ENCODE assay signal across 7 cellular contexts in genomic region chr2:70888389-70888924, GRCh38. TPM values are rescaled to one million over a fixed set of nuclear protein-coding genes. Genes with fewer than 3 reads are reported as not detected.
A peak's percentile ranks its signal among the peaks of the same experiment; 100 is the strongest.
DNase-seq lines count a peak whose midpoint lies in the region; ATAC-seq, FAIRE-seq and TF ChIP-seq lines count a peak whose summit lies in the region.

No MANE protein-coding gene starts in this region.

- DNase-seq in GM10248 (ENCODE audit: extremely low spot score) (peak; percentile 13), NCI-H1417 (lab: John Stamatoyannopoulos, UW) (peak in 2 of 3 experiments; percentile 89 to 92), endothelial cell of umbilical vein (ENCODE audit: low read depth, low spot score) (no peak), pancreas (no peak), NCI-H146 (lab: John Stamatoyannopoulos, UW) (no peak), NK-92 (lab: John Stamatoyannopoulos, UW; ENCODE audit: unreplicated experiment) (no peak)

- no peaks in the 10 kb centered on the region for H3K79me2 ChIP-seq in endothelial cell of umbilical vein (ENCODE audit: control insufficient read depth, insufficient read depth, low read length)

- 9 to 15% methylated on average over 25 to 27 of the region's 27 CpGs for WGBS in pancreas, 2 donors

- H3K27ac ChIP-seq in endothelial cell of umbilical vein (ENCODE audit: insufficient read depth, low read depth, low read length) (no peak overlapping the region), pancreas (no peak overlapping the region)

- H3K4me2 ChIP-seq in endothelial cell of umbilical vein (ENCODE audit: insufficient read depth, low read length) = no peak overlapping the region

- TF ChIP-seq POLR2A in endothelial cell of umbilical vein (IDR thresholded peaks at IDR 0.05; ENCODE audit: low read depth, low read length) = no peak

- H3K9me3 ChIP-seq in endothelial cell of umbilical vein (replicated peaks; ENCODE audit: control insufficient read depth, insufficient read depth, low read length) (no peaks in the 10 kb centered on the region), pancreas (no peaks in the 10 kb centered on the region)

- H3K4me3 ChIP-seq in endothelial cell of umbilical vein (replicated peaks in 1 of 3; ENCODE audit: insufficient read depth in 1 of 3, low read depth in 1 of 3, low read length in 3 of 3) (no peak overlapping the region), pancreas (peak overlapping the region in 3 of 4 donors; percentile 5 to 56 (median 54))

- POLR2A ChIA-PET in GM10248 (lab: Yijun Ruan, JAX) = no interaction called here
- POLR2A ChIA-PET in endothelial cell of umbilical vein (lab: Charles Lee) = no interaction called here

- dilution Hi-C loops in endothelial cell of umbilical vein (cut with MboI; ENCODE audit: extremely low pct_ligation_motif_present, low sequenced_read_pairs) = no loop called here

- CTCF ChIA-PET in GM10248 (lab: Yijun Ruan, JAX) = interaction anchor here (1.5 kb wide), 1 partner anchor 16 kb away, joined by 3 read pairs; no protein-coding TSS in a partner anchor
- CTCF ChIA-PET in endothelial cell of umbilical vein (lab: Charles Lee) = interaction anchor here (0.8 to 1.2 kb wide), 2 partner anchors 17 to 60 kb away, joined by 3 to 5 read pairs; no protein-coding TSS in a partner anchor

- TF ChIP-seq CTCF in GM10248 (IDR thresholded peaks at IDR 0.05; ENCODE audit: control extremely low read depth, extremely low read depth, low read depth, missing control alignments) = no peak
- no peak for TF ChIP-seq CTCF in endothelial cell of umbilical vein (IDR thresholded peaks at IDR 0.05; ENCODE audit: extremely low read depth in 1 of 2, insufficient read depth in 1 of 2, low read depth in 1 of 2, low read length in 2 of 2)
- TF ChIP-seq CTCF in pancreas (IDR thresholded peaks at IDR 0.05) = no peak

- no TSS peak for BruUV-seq in endothelial cell of umbilical vein (replicated peaks; lab: Mats Ljungman, UMichigan)

- H2AFZ ChIP-seq in endothelial cell of umbilical vein (ENCODE audit: low read depth, low read length) = no peak overlapping the region

- peaks cover 83 to 100% of the 10 kb centered on the region in 2 experiments for H3K27me3 ChIP-seq in endothelial cell of umbilical vein (ENCODE audit: control insufficient read depth in 2 of 2, insufficient read depth in 2 of 2, low read length in 2 of 2)
- H3K27me3 ChIP-seq in pancreas = peaks cover 0 to 26% (median 3%) of the 10 kb centered on the region in 4 donors

- H3K4me1 ChIP-seq in endothelial cell of umbilical vein (ENCODE audit: control insufficient read depth, extremely low read depth, insufficient read depth, low read length) = peaks cover 8% of the 10 kb centered on the region
- H3K4me1 ChIP-seq in pancreas = peaks cover 0 to 6% (median 0%) of the 10 kb centered on the region in 3 donors

- H3K36me3 ChIP-seq in endothelial cell of umbilical vein (ENCODE audit: control insufficient read depth in 2 of 2, extremely low read depth in 1 of 2, insufficient read depth in 2 of 2, low read length in 2 of 2) (no peaks in the 10 kb centered on the region), pancreas (no peaks in the 10 kb centered on the region)

- intact Hi-C loops in endothelial cell of umbilical vein (cut with micrococcal nuclease) = no loop called here
- intact Hi-C loops in pancreas (cut with DNase I) = no loop called here

- ATAC-seq in pancreas = peak; percentile 47 to 62 (median 52)
- ATAC-seq in GM21390 (IDR thresholded peaks at IDR 0.05; ENCODE audit: unreplicated experiment) = no peak

- H3K9me1 ChIP-seq in endothelial cell of umbilical vein (replicated peaks; ENCODE audit: control insufficient read depth, extremely low read depth, insufficient read depth, low read length) = no peaks in the 10 kb centered on the region

- FAIRE-seq in endothelial cell of umbilical vein (lab: Jason Lieb, UNC) (no peak), pancreas (lab: Jason Lieb, UNC) (no peak)

- no peaks in the 10 kb centered on the region for H4K20me1 ChIP-seq in endothelial cell of umbilical vein (replicated peaks; ENCODE audit: control insufficient read depth, extremely low read depth, insufficient read depth, low read length)

- no peak overlapping the region for H3K9ac ChIP-seq in endothelial cell of umbilical vein (replicated peaks; ENCODE audit: extremely low read depth, insufficient read depth, low read length)

TF ChIP-seq in endothelial cell of umbilical vein, 7 proteins besides CTCF, POLR2A, EP300 and RAD21:
- TF ChIP-seq POLR2AphosphoS5 (IDR thresholded peaks at IDR 0.05; ENCODE audit: insufficient read depth, low read depth, low read length) (no peak), GATA2 (IDR thresholded peaks at IDR 0.05; ENCODE audit: insufficient read depth, insufficient read length, low read depth, low read length) (no peak), JUN (IDR thresholded peaks at IDR 0.05; ENCODE audit: borderline replicate concordance, insufficient read depth, insufficient read length, low read depth) (no peak), EZH2 (IDR thresholded peaks at IDR 0.05; ENCODE audit: borderline replicate concordance, low read depth, low read length, severe bottlenecking) (peak; percentile 18), MYC (IDR thresholded peaks at IDR 0.05; ENCODE audit: low read depth, low read length) (no peak), FOS (IDR thresholded peaks at IDR 0.05; ENCODE audit: borderline replicate concordance, insufficient read depth, low read length) (no peak)
- TF ChIP-seq, protein P1, sequence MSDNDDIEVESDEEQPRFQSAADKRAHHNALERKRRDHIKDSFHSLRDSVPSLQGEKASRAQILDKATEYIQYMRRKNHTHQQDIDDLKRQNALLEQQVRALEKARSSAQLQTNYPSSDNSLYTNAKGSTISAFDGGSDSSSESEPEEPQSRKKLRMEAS (IDR thresholded peaks at IDR 0.05; ENCODE audit: insufficient read depth, insufficient read length) = no peak

RNA-seq across cellular contexts. Expression of gene VAX2, which starts 11.9 kb away (rescaled TPM):
- total RNA-seq in endothelial cell of umbilical vein = 0.28 TPM in 1 of 2 replicates, not detected in the other
- polyA plus RNA-seq in endothelial cell of umbilical vein = 0.57 and 0.89 TPM in 2 replicates
- polyA plus RNA-seq in endothelial cell of umbilical vein (2011; cell fraction: cytosol; rRNA removed) = 0.21 and 0.25 TPM in 2 replicates
- polyA plus RNA-seq in endothelial cell of umbilical vein (2011; cell fraction: nucleus; rRNA removed) = 0.95 and 1.2 TPM in 2 replicates
- 0.51 and 2.0 TPM in 2 replicates for polyA plus RNA-seq in endothelial cell of umbilical vein (2012)
- 0.15 TPM in 1 of 2 replicates, not detected in the other for polyA minus RNA-seq in endothelial cell of umbilical vein
- polyA minus RNA-seq in endothelial cell of umbilical vein (2011; cell fraction: cytosol; rRNA and poly(A)+ RNA removed) = not detected
- 0.38 and 0.67 TPM in 2 replicates for polyA minus RNA-seq in endothelial cell of umbilical vein (2011; cell fraction: nucleus; rRNA and poly(A)+ RNA removed)
- 1 to 10 TPM in 4 of 6 donors, under 1 TPM in 2; 0.83 to 2.0 (median 1.2) TPM for total RNA-seq in pancreas
- 1 to 10 TPM; 3.5 to 7.0 TPM for polyA plus RNA-seq in pancreas

RNA-seq across cellular contexts. Expression of gene ATP6V1B1, which starts 47.2 kb away (rescaled TPM):
- total RNA-seq in endothelial cell of umbilical vein (0.60 and 0.77 TPM in 2 replicates), pancreas (1 to 10 TPM; 1.4 to 3.1 (median 2.4) TPM)
- polyA plus RNA-seq in endothelial cell of umbilical vein (0.35 TPM in 1 of 2 replicates, not detected in the other), pancreas (10 to 100 TPM; 10.9 to 17.0 TPM)
- not detected in 2 replicates for polyA plus RNA-seq in endothelial cell of umbilical vein (2011; cell fraction: cytosol; rRNA removed)
- 3.3 and 4.6 TPM in 2 replicates for polyA plus RNA-seq in endothelial cell of umbilical vein (2011; cell fraction: nucleus; rRNA removed)
- 0.46 and 1.1 TPM in 2 replicates for polyA plus RNA-seq in endothelial cell of umbilical vein (2012)
- polyA minus RNA-seq in endothelial cell of umbilical vein = 1.0 TPM in 1 of 2 replicates, not detected in the other
- polyA minus RNA-seq in endothelial cell of umbilical vein (2011; cell fraction: cytosol; rRNA and poly(A)+ RNA removed) = not detected
- 1.3 TPM in 1 of 2 replicates, not detected in the other for polyA minus RNA-seq in endothelial cell of umbilical vein (2011; cell fraction: nucleus; rRNA and poly(A)+ RNA removed)

RNA-seq across cellular contexts. Expression of gene CD207, which starts 52.8 kb away (rescaled TPM):
- not detected in 2 replicates for total RNA-seq in endothelial cell of umbilical vein
- not detected in 2 replicates for polyA plus RNA-seq in endothelial cell of umbilical vein
- polyA plus RNA-seq in endothelial cell of umbilical vein (2011; cell fraction: cytosol; rRNA removed) = not detected in 2 replicates
- 0.07 TPM in 1 of 2 replicates, not detected in the other for polyA plus RNA-seq in endothelial cell of umbilical vein (2011; cell fraction: nucleus; rRNA removed)
- not detected in 2 replicates for polyA plus RNA-seq in endothelial cell of umbilical vein (2012)
- not detected in 2 replicates for polyA minus RNA-seq in endothelial cell of umbilical vein
- polyA minus RNA-seq in endothelial cell of umbilical vein (2011; cell fraction: cytosol; rRNA and poly(A)+ RNA removed) = not detected
- not detected in 2 replicates for polyA minus RNA-seq in endothelial cell of umbilical vein (2011; cell fraction: nucleus; rRNA and poly(A)+ RNA removed)
- total RNA-seq in pancreas = under 1 TPM in 4 of 6 donors, not detected in 2; 0.09 to 0.34 (median 0.19) TPM
- polyA plus RNA-seq in pancreas = under 1 TPM; 0.11 to 0.16 TPM

Comparison
In these comparisons a context has a peak if more than half of its experiments do, and no peak if none do; other contexts are left out.
1. DNase-seq: peak in GM10248 (single experiment) and NCI-H1417 (2 of 3); none in endothelial cell of umbilical vein (single experiment), pancreas (0 of 6), NCI-H146 (single experiment) and NK-92 (single experiment).
2. H3K4me3 ChIP-seq: peak in pancreas (3 of 4); none in endothelial cell of umbilical vein (0 of 3).